Comparison of ENCODE assay signal across 9 cellular contexts in genomic region chr14:30656190-30656632, GRCh38. TPM values are rescaled to one million over a fixed set of nuclear protein-coding genes. Genes with fewer than 3 reads are reported as not detected.
DNase-seq lines count a peak whose midpoint lies in the region; ATAC-seq and TF ChIP-seq lines count a peak whose summit lies in the region.
"Had no signal": no experiment of that assay in that cellular context is flagged by ENCODE, and none has a peak within 500 bp of the region (broad histone marks: within the 10 kb centered on the region; RNA-seq: fewer than 3 reads in every experiment).

No MANE protein-coding gene starts in this region.

- no peaks in the 10 kb centered on the region for H3K27me3 Mint-ChIP-seq in Calu3 (ENCODE audit: unreplicated experiment)

- POLR2A ChIA-PET in HCT116 (lab: Charles Lee), result no interaction called here

- TF ChIP-seq POLR2A in HCT116 (IDR thresholded peaks at IDR 0.05; ENCODE audit: borderline replicate concordance, extremely low read depth, insufficient read depth, insufficient read length), result no peak

- H3K4me1 ChIP-seq in HCT116 (ENCODE audit: control insufficient read depth in 1 of 2, insufficient read depth in 2 of 2, low read length in 2 of 2), result no peaks in the 10 kb centered on the region

- H4K20me1 ChIP-seq in HCT116 (ENCODE audit: insufficient read depth) (no peaks in the 10 kb centered on the region), SU-DHL-6 (ENCODE audit: low read depth, low read length) (no peaks in the 10 kb centered on the region)

- H3K9me2 ChIP-seq in HCT116 (ENCODE audit: insufficient read depth) (no peaks in the 10 kb centered on the region), SU-DHL-6 (replicated peaks; ENCODE audit: insufficient read depth, low read length) (no peaks in the 10 kb centered on the region)

- no peaks in the 10 kb centered on the region for H3K9me3 ChIP-seq in HCT116 (ENCODE audit: control insufficient read depth in 1 of 2, insufficient read depth in 1 of 2, low read depth in 1 of 2, low read length in 2 of 2)
- no peaks in the 10 kb centered on the region for H3K9me3 ChIP-seq in SU-DHL-6 (ENCODE audit: insufficient read depth, low read length)

- TF ChIP-seq RAD21 in HCT116 (IDR thresholded peaks at IDR 0.05; ENCODE audit: low read depth), result peak; percentile 40; the same call in 1 of the 2 replicates

- 0 out of 2 replicates have a peak, but pooled peaks cover 7% of the 10 kb centered on the region for H3F3A ChIP-seq in SU-DHL-6 (ENCODE audit: insufficient read depth)

- BruUV-seq in Calu3 (replicated peaks; lab: Mats Ljungman, UMichigan), result no TSS peak
- BruUV-seq in HCT116 (replicated peaks; lab: Mats Ljungman, UMichigan), result no TSS peak

- ATAC-seq in HCT116 (peak; percentile 82), HG03196 (IDR thresholded peaks at IDR 0.05; ENCODE audit: unreplicated experiment) (no peak), GM19452 (IDR thresholded peaks at IDR 0.05; ENCODE audit: unreplicated experiment) (no peak)

- peaks cover 6% of the 10 kb centered on the region; the same call in 1 of the 2 replicates for H3K79me2 ChIP-seq in HCT116 (ENCODE audit: insufficient read depth, low read length)
- H3K79me2 ChIP-seq in SU-DHL-6 (ENCODE audit: insufficient read depth, low read length), result no peaks in the 10 kb centered on the region

- peaks cover 4% of the 10 kb centered on the region for H3K36me3 Mint-ChIP-seq in Calu3 (ENCODE audit: insufficient read depth, unreplicated experiment)

- H3K4me3 Mint-ChIP-seq in Calu3 (ENCODE audit: low read depth, unreplicated experiment), result no peak overlapping the region

- no peak overlapping the region for H3K4me2 ChIP-seq in HCT116 (ENCODE audit: low read length)
- no peak overlapping the region for H3K4me2 ChIP-seq in SU-DHL-6 (ENCODE audit: low read depth, low read length, poor library complexity, severe bottlenecking)

- intact Hi-C loops in Calu3 (cut with micrococcal nuclease; ENCODE audit: unreplicated experiment), result loop anchor here (2.0 to 5.0 kb wide), 2 partner anchors 251 to 701 kb away; no protein-coding TSS in a partner anchor
- intact Hi-C loops in HCT116 (cut with micrococcal nuclease), result loop anchor here (1.0 to 5.0 kb wide), 3 partner anchors 250 to 700 kb away; no protein-coding TSS in a partner anchor

- RAD21 ChIA-PET in HCT116 (lab: Charles Lee; ENCODE audit: low non-redundant PET in 1 of 2, low total read pairs in 2 of 2, uncharacterized antibody in 2 of 2, unreplicated experiment in 2 of 2), result interaction anchor here in 1 of 2 experiments (1.1 kb wide), 1 partner anchor 251 kb away, joined by 4 read pairs; no protein-coding TSS in a partner anchor

- H3K27me3 ChIP-seq in HCT116 (ENCODE audit: insufficient read depth, low read length), result no peaks in the 10 kb centered on the region
- no peaks in the 10 kb centered on the region for H3K27me3 ChIP-seq in SU-DHL-6 (ENCODE audit: low read length)

- peaks cover 11 to 16% of the 10 kb centered on the region in 2 experiments; a peak in 1 of 4 replicates for H3K36me3 ChIP-seq in HCT116 (ENCODE audit: control insufficient read depth in 1 of 2, insufficient read depth in 2 of 2, low read length in 2 of 2)
- H3K36me3 ChIP-seq in SU-DHL-6 (ENCODE audit: low read length), result peaks cover 32% of the 10 kb centered on the region

- H3K4me3 ChIP-seq in HCT116 (replicated peaks in 1 of 2; ENCODE audit: low read depth in 1 of 2, low read length in 2 of 2), result no peak overlapping the region
- no peak overlapping the region for H3K4me3 ChIP-seq in SU-DHL-6 (ENCODE audit: insufficient read depth, low read length, poor library complexity, severe bottlenecking)
- H3K4me3 ChIP-seq: SK-N-MC had no signal

- H3K9ac ChIP-seq in HCT116 (ENCODE audit: low read length) (no peak overlapping the region), SU-DHL-6 (ENCODE audit: low read length) (no peak overlapping the region)

- H3K27ac ChIP-seq in HCT116 (ENCODE audit: low read depth, low read length) (no peak overlapping the region), SU-DHL-6 (ENCODE audit: low read depth, low read length) (no peak overlapping the region)
- H3K27ac ChIP-seq: SK-N-MC had no signal

- CTCF ChIA-PET in Calu3 (lab: Charles Lee) (interaction anchor here (0.7 kb wide), 1 partner anchor 731 kb away, joined by 3 read pairs; no protein-coding TSS in a partner anchor), HCT116 (lab: Charles Lee) (interaction anchor here (1.0 kb wide), 1 partner anchor 793 kb away, joined by 4 read pairs; no protein-coding TSS in a partner anchor)

- no peaks in the 10 kb centered on the region for H3K4me1 Mint-ChIP-seq in Calu3 (ENCODE audit: low read depth, unreplicated experiment)

- peak; percentile 59 for TF ChIP-seq CTCF in Calu3 (IDR thresholded peaks at IDR 0.05; ENCODE audit: unreplicated experiment)
- peak; percentile 37 to 85 (median 80); a peak in 5 of 6 replicates for TF ChIP-seq CTCF in HCT116 (IDR thresholded peaks at IDR 0.05 in 2 of 3, conservative IDR thresholded peaks at IDR 0.05 in 1 of 3; ENCODE audit: borderline replicate concordance in 1 of 3, insufficient read depth in 1 of 3, low read depth in 2 of 3, low read length in 2 of 3)
- peak; percentile 72 for TF ChIP-seq CTCF in SU-DHL-6 (IDR thresholded peaks at IDR 0.05; ENCODE audit: insufficient read depth, low read length, poor library complexity, severe bottlenecking)

- no peaks in the 10 kb centered on the region for H3K9me3 Mint-ChIP-seq in Calu3 (ENCODE audit: low read depth, unreplicated experiment)

- H3K27ac Mint-ChIP-seq in Calu3 (ENCODE audit: unreplicated experiment), result no peak overlapping the region

- DNase-seq in Calu3 (peak; percentile 29), HCT116 (ENCODE audit: low read depth, low spot score) (peak; percentile 15), dermis microvascular lymphatic vessel endothelial cell (ENCODE audit: low read depth in 2 of 2) (peak; percentile 26 to 51), lung microvascular endothelial cell (ENCODE audit: low read depth in 2 of 2) (peak; percentile 45 to 59), GDM1 (lab: John Stamatoyannopoulos, UW) (no peak)

- H2AFZ ChIP-seq in HCT116 (ENCODE audit: low read depth, low read length, poor library complexity, severe bottlenecking), result no peak overlapping the region
- no peak overlapping the region for H2AFZ ChIP-seq in SU-DHL-6 (ENCODE audit: low read depth, low read length, severe bottlenecking)

TF ChIP-seq in HCT116, 20 proteins besides CTCF, POLR2A, EP300 and RAD21:
- TF ChIP-seq CEBPB (IDR thresholded peaks at IDR 0.05; ENCODE audit: low read depth), result peak; percentile 29; the same call in 1 of the 2 replicates
- no peak for TF ChIP-seq CBX3 (IDR thresholded peaks at IDR 0.05; ENCODE audit: low read depth)

RNA-seq across cellular contexts. Expression of gene SCFD1, which starts 34.1 kb away (rescaled TPM):
- total RNA-seq in Calu3 (2022) (50.5 and 69.1 TPM in 2 replicates), HCT116 (2021; ENCODE audit: unreplicated experiment) (71.1 TPM), dermis microvascular lymphatic vessel endothelial cell (42.2 TPM in 2 replicates), lung microvascular endothelial cell (39.2 and 44.4 TPM in 2 replicates)
- 25.9 and 32.2 TPM in 2 replicates for polyA plus RNA-seq in HCT116 (2012)
